ENCODE assay signal across 8 cellular contexts in genomic region chr3:187746059-187746453, GRCh38. TPM values are rescaled to one million over a fixed set of nuclear protein-coding genes. Genes with fewer than 3 reads are reported as not detected.
DNase-seq lines count a peak whose midpoint lies in the region; ATAC-seq and TF ChIP-seq lines count a peak whose summit lies in the region.

No MANE protein-coding gene starts in this region.

- CTCF ChIA-PET in AG04449 (lab: Yijun Ruan, JAX), result interaction anchor here (0.8 to 6.4 kb wide), 9 partner anchors 10 to 1209 kb away, joined by 3 to 72 read pairs (median 10); no protein-coding TSS in a partner anchor

- H3K27ac ChIP-seq in muscle layer of duodenum (ENCODE audit: low read length), result peak overlapping the region; percentile 100

- TF ChIP-seq CTCF in AG04449 (IDR thresholded peaks at IDR 0.05; ENCODE audit: insufficient read depth, low read length, missing control alignments) (no peak), cardiac fibroblast (IDR thresholded peaks at IDR 0.05; ENCODE audit: low read depth, low read length) (no peak)

- H3K4me3 ChIP-seq in AG04449 (ENCODE audit: low read depth, low read length) (peak overlapping the region; percentile 94), cardiac fibroblast (replicated peaks in 1 of 2; ENCODE audit: low read depth in 2 of 2, low read length in 2 of 2) (peak overlapping the region; percentile 40 to 50), muscle layer of duodenum (ENCODE audit: low read depth in 1 of 2, low read length in 2 of 2) (peak overlapping the region; percentile 87 to 96)
- H3K4me3 ChIP-seq in Jurkat, Clone E6-1 (ENCODE audit: low read length), result peak overlapping the region; percentile 72

- peaks cover 0 to 32% of the 10 kb centered on the region in 2 donors for H3K36me3 ChIP-seq in muscle layer of duodenum (ENCODE audit: control insufficient read depth in 1 of 2, insufficient read depth in 2 of 2, low read length in 2 of 2)

- peaks cover 6 to 25% of the 10 kb centered on the region in 2 donors for H3K4me1 ChIP-seq in muscle layer of duodenum (ENCODE audit: control insufficient read depth in 1 of 2, insufficient read depth in 2 of 2, low read length in 2 of 2)

- POLR2A ChIA-PET in AG04449 (lab: Yijun Ruan, JAX), result interaction anchor here (0.7 to 1.9 kb wide), 18 partner anchors 14 to 1209 kb away, joined by 3 to 19 read pairs (median 4); partner anchors contain the start of gene LPP

- DNase-seq in AG04449 (ENCODE audit: low read depth, low spot score), result no peak
- no peak for DNase-seq in Jurkat, Clone E6-1 (ENCODE audit: low read depth, low spot score)
- peak; percentile 37 to 49 for DNase-seq in cardiac fibroblast (ENCODE audit: low read depth in 2 of 2)
- DNase-seq in DMS153 treated with DMSO at 0.1 percent for 48 hours (lab: John Stamatoyannopoulos, UW; ENCODE audit: unreplicated experiment), result no peak
- DNase-seq in NCI-H510A (lab: John Stamatoyannopoulos, UW), result no peak
- DNase-seq in germinal center (ENCODE audit: low spot score), result no peak

- H3K27me3 ChIP-seq in muscle layer of duodenum (ENCODE audit: low read depth, low read length), result no peaks in the 10 kb centered on the region

- H3K9me3 ChIP-seq in muscle layer of duodenum (ENCODE audit: control insufficient read depth in 1 of 2, low read length in 2 of 2), result no peaks in the 10 kb centered on the region

- ATAC-seq in GM18868 (IDR thresholded peaks at IDR 0.05; ENCODE audit: unreplicated experiment), result no peak

RNA-seq across cellular contexts. Expression of gene BCL6, which starts 0.8 kb away (rescaled TPM):
- polyA plus RNA-seq in Jurkat, Clone E6-1 (2012; ENCODE audit: insufficient read depth, insufficient read length), result 0.97 TPM

RNA-seq across cellular contexts. Expression of gene RTP2, which starts 43.7 kb away (rescaled TPM):
- not detected for polyA plus RNA-seq in Jurkat, Clone E6-1 (2012; ENCODE audit: insufficient read depth, insufficient read length)

Comparison
In these comparisons a context has a peak if more than half of its experiments do, and no peak if none do; other contexts are left out.
1. DNase-seq: peak in cardiac fibroblast (2 of 2); none in AG04449 (single experiment), Jurkat, Clone E6-1 (single experiment), DMS153 treated with DMSO at 0.1 percent for 48 hours (single experiment), NCI-H510A (single experiment) and germinal center (single experiment).
2. Peak in every context shown above with its lines, with median percentiles within 50 percentile points of each other: H3K4me3 ChIP-seq.